ENCODE assay signal across 15 cellular contexts in genomic region chr22:24407278-24407665, GRCh38. TPM values are rescaled to one million over a fixed set of nuclear protein-coding genes. Genes with fewer than 3 reads are reported as not detected.
DNase-seq lines count a peak whose midpoint lies in the region; ATAC-seq, FAIRE-seq and TF ChIP-seq lines count a peak whose summit lies in the region.
"Had no signal": no experiment of that assay in that cellular context is flagged by ENCODE, and none has a peak within 500 bp of the region (broad histone marks: within the 10 kb centered on the region; RNA-seq: fewer than 3 reads in every experiment).

No MANE protein-coding gene starts in this region.

- BruUV-seq in K562 (replicated peaks; lab: Mats Ljungman, UMichigan), result no TSS peak

- H3K9me1 ChIP-seq in K562 (ENCODE audit: control insufficient read depth, insufficient read depth, low read length), result no peaks in the 10 kb centered on the region

- no peak for TF ChIP-seq POLR2A in heart left ventricle (IDR thresholded peaks at IDR 0.05)
- TF ChIP-seq POLR2A in K562 (conservative IDR thresholded peaks at IDR 0.05), result no peak
- no peak for TF ChIP-seq POLR2A in upper lobe of left lung (IDR thresholded peaks at IDR 0.05)

- H2AFZ ChIP-seq in K562 (ENCODE audit: low read depth, low read length) (0 out of 2 replicates have a peak overlapping the region, but pooled peaks have one; percentile 66), mesenchymal stem cell (ENCODE audit: low read depth, low read length) (no peak overlapping the region)
- H2AFZ ChIP-seq: parathyroid adenoma had no signal

- TF ChIP-seq CTCF in heart left ventricle (IDR thresholded peaks at IDR 0.05) (no peak), K562 (IDR thresholded peaks at IDR 0.05 in 2 of 3, conservative IDR thresholded peaks at IDR 0.05 in 1 of 3; ENCODE audit: insufficient read depth in 2 of 3, low read depth in 1 of 3, low read length in 3 of 3) (no peak), upper lobe of left lung (IDR thresholded peaks at IDR 0.05) (no peak)

- H2AK5ac ChIP-seq in mesenchymal stem cell (ENCODE audit: low read length, severe bottlenecking), result no peak overlapping the region

- H3K27me3 ChIP-seq in heart left ventricle (no peaks in the 10 kb centered on the region), K562 (ENCODE audit: control insufficient read depth in 2 of 2, insufficient read depth in 2 of 2, low read length in 2 of 2) (no peaks in the 10 kb centered on the region), mesenchymal stem cell (ENCODE audit: control insufficient read depth in 1 of 2, insufficient read depth in 1 of 2, low read length in 2 of 2) (no peaks in the 10 kb centered on the region), upper lobe of left lung (no peaks in the 10 kb centered on the region)

- peak overlapping the region in 8 of 12 donors; percentile 11 to 65 (median 32) for H3K27ac ChIP-seq in heart left ventricle
- no peak overlapping the region for H3K27ac ChIP-seq in K562 (ENCODE audit: extremely low read depth, low read depth, low read length)
- peak overlapping the region; percentile 13 for H3K27ac ChIP-seq in mesenchymal stem cell (ENCODE audit: low read length, poor library complexity, severe bottlenecking)
- peak overlapping the region in 3 of 4 donors; percentile 15 to 58 (median 41) for H3K27ac ChIP-seq in upper lobe of left lung
- H3K27ac ChIP-seq: coronary artery, parathyroid adenoma had no signal

- no peak overlapping the region for H2BK15ac ChIP-seq in mesenchymal stem cell (ENCODE audit: low read depth, poor library complexity, severe bottlenecking)

- TF ChIP-seq EP300 in K562 (IDR thresholded peaks at IDR 0.05; ENCODE audit: low read length) (no peak), upper lobe of left lung (IDR thresholded peaks at IDR 0.05) (no peak)

- peaks cover 0 to 66% (median 53%) of the 10 kb centered on the region in 12 donors for H3K4me1 ChIP-seq in heart left ventricle
- H3K4me1 ChIP-seq in K562 (replicated peaks in 1 of 2; ENCODE audit: control insufficient read depth in 2 of 2, insufficient read depth in 2 of 2, low read length in 2 of 2), result peaks cover 10 to 16% of the 10 kb centered on the region in 2 experiments; a peak in 4 of 5 replicates
- H3K4me1 ChIP-seq in mesenchymal stem cell (ENCODE audit: control insufficient read depth, insufficient read depth, low read depth, low read length), result peaks cover 41% of the 10 kb centered on the region
- peaks cover 30 to 53% (median 43%) of the 10 kb centered on the region in 4 donors for H3K4me1 ChIP-seq in upper lobe of left lung

- H3K23ac ChIP-seq in mesenchymal stem cell (ENCODE audit: low read length in 2 of 2), result no peak overlapping the region

- peak overlapping the region; percentile 73 for H4K8ac ChIP-seq in mesenchymal stem cell (ENCODE audit: low read length)

- H3K14ac ChIP-seq in mesenchymal stem cell (ENCODE audit: low read length in 2 of 2), result peak overlapping the region in 1 of 2 experiments; percentile 63

- H3K4me2 ChIP-seq in K562 (ENCODE audit: insufficient read depth, low read length) (0 out of 2 replicates have a peak overlapping the region, but pooled peaks have one; percentile 18), mesenchymal stem cell (ENCODE audit: low read length, poor library complexity, severe bottlenecking) (peak overlapping the region; percentile 25)

- H2BK5ac ChIP-seq in mesenchymal stem cell (ENCODE audit: low read depth, low read length, poor library complexity, severe bottlenecking), result no peak overlapping the region

- H3K9me3 ChIP-seq in heart left ventricle (no peaks in the 10 kb centered on the region), K562 (replicated peaks; ENCODE audit: control insufficient read depth, insufficient read depth, low read depth, low read length) (no peaks in the 10 kb centered on the region), mesenchymal stem cell (ENCODE audit: control insufficient read depth, low read length) (no peaks in the 10 kb centered on the region), upper lobe of left lung (no peaks in the 10 kb centered on the region)

- CTCF ChIA-PET in K562 (lab: Yijun Ruan, JAX; ENCODE audit: low intra/inter-chr PET ratio), result no interaction called here

- DNase-seq in heart left ventricle (peak in 2 of 5 donors; percentile 41 to 63), cardiac septum (ENCODE audit: low spot score) (no peak), K562 (ENCODE audit: extremely low read depth in 1 of 4, low spot score in 3 of 4) (no peak), mesenchymal stem cell (peak; percentile 46), upper lobe of left lung (no peak), NCI-H2081 (lab: John Stamatoyannopoulos, UW) (no peak), NCI-H128 (lab: John Stamatoyannopoulos, UW; ENCODE audit: unreplicated experiment) (no peak)
- DNase-seq: MM.1S; NCI-H345; stimulated activated CD4-positive, alpha-beta T cell treated with anti-CD3 and anti-CD28 coated beads, Interleukin-1b, Interleukin-23, amount 100 ng/mL, for 48 hours; stimulated activated naive CD4-positive, alpha-beta T cell treated with Interleukin-2 at 50 U/mL for 16 hours had no signal

- peak in 2 of 4 donors; percentile 29 to 38 for ATAC-seq in heart left ventricle
- no peak; the same call in 2 of the 3 replicates for ATAC-seq in K562
- ATAC-seq in upper lobe of left lung (ENCODE audit: low FRiP score in 2 of 2), result no peak
- no peak for ATAC-seq in GM21447 (IDR thresholded peaks at IDR 0.05; ENCODE audit: unreplicated experiment)
- ATAC-seq: Panc1 had no signal

- no peaks in the 10 kb centered on the region for H3K79me2 ChIP-seq in K562 (ENCODE audit: control insufficient read depth, insufficient read depth, low read length)
- H3K79me2 ChIP-seq: parathyroid adenoma had no signal

- intact Hi-C loops in heart left ventricle (cut with DNase I), result loop anchor here in 1 of 10 donors (10.0 kb wide), 1 partner anchor 72 kb away; no protein-coding TSS in a partner anchor
- intact Hi-C loops in cardiac septum (cut with DNase I), result loop anchor here (5.0 kb wide), 1 partner anchor 50 kb away; no protein-coding TSS in a partner anchor
- intact Hi-C loops in K562 (cut with micrococcal nuclease), result no loop called here

- no peaks in the 10 kb centered on the region; the same call in 1 of the 2 replicates for H4K20me1 ChIP-seq in K562 (replicated peaks; ENCODE audit: control insufficient read depth, insufficient read depth, low read length)

- H3K4ac ChIP-seq in mesenchymal stem cell (ENCODE audit: low read depth in 1 of 2, low read length in 2 of 2), result peak overlapping the region in 1 of 2 experiments; percentile 54

- no peak overlapping the region for H4K91ac ChIP-seq in mesenchymal stem cell (ENCODE audit: low read length)

- H3K4me3 ChIP-seq in heart left ventricle, result no peak overlapping the region
- no peak overlapping the region for H3K4me3 ChIP-seq in K562
- no peak overlapping the region for H3K4me3 ChIP-seq in mesenchymal stem cell (ENCODE audit: insufficient read depth in 1 of 2, low read depth in 1 of 2, low read length in 2 of 2)
- H3K4me3 ChIP-seq in upper lobe of left lung, result no peak overlapping the region
- H3K4me3 ChIP-seq: coronary artery had no signal

- H3K36me3 ChIP-seq in heart left ventricle, result peaks cover 0 to 29% (median 9%) of the 10 kb centered on the region in 9 donors
- H3K36me3 ChIP-seq in K562 (ENCODE audit: control insufficient read depth, insufficient read depth, low read length), result peaks cover 17% of the 10 kb centered on the region; the same call in 1 of the 3 replicates
- peaks cover 48 to 54% of the 10 kb centered on the region in 2 experiments for H3K36me3 ChIP-seq in mesenchymal stem cell (ENCODE audit: control insufficient read depth in 1 of 2, insufficient read depth in 2 of 2, low read depth in 1 of 2, low read length in 2 of 2)
- H3K36me3 ChIP-seq in upper lobe of left lung, result peaks cover 0 to 23% (median 13%) of the 10 kb centered on the region in 4 donors

- POLR2A ChIA-PET in K562 (lab: Yijun Ruan, JAX), result interaction anchor here (0.6 to 1.2 kb wide), 3 partner anchors 11 to 49 kb away, joined by 3 to 4 read pairs (median 3); no protein-coding TSS in a partner anchor

- H3K18ac ChIP-seq in mesenchymal stem cell (ENCODE audit: low read depth in 1 of 2, low read length in 2 of 2), result peak overlapping the region; percentile 81 to 92

- peak overlapping the region in 1 of 2 experiments; percentile 53; a peak in 2 of 4 replicates for H3K9ac ChIP-seq in K562 (ENCODE audit: insufficient read depth in 1 of 2, low read depth in 2 of 2, low read length in 2 of 2)
- H3K9ac ChIP-seq in mesenchymal stem cell (ENCODE audit: low read length), result no peak overlapping the region
- H3K9ac ChIP-seq: parathyroid adenoma had no signal

- no peak for TF ChIP-seq RAD21 in K562 (CRISPR knock-in tag; conservative IDR thresholded peaks at IDR 0.05 in 1 of 2, IDR thresholded peaks at IDR 0.05 in 1 of 2)

- in situ Hi-C loops in K562 (cut with MboI), result no loop called here

- 42 to 49% (median 46%) methylated on average over 8 to 15 of the region's 15 CpGs for WGBS in heart left ventricle, 4 donors
- 35% methylated on average over 12 of the region's 15 CpGs for WGBS in K562 (ENCODE audit: insufficient coverage, low coverage, missing lambda C conversion rate)
- 17% methylated on average over 15 of the region's 15 CpGs for WGBS in mesenchymal stem cell
- 32 to 34% methylated on average over 10 to 15 of the region's 15 CpGs for WGBS in upper lobe of left lung, 2 donors

- peaks cover 43% of the 10 kb centered on the region for H3K79me1 ChIP-seq in mesenchymal stem cell (replicated peaks; ENCODE audit: low read length, poor library complexity, severe bottlenecking)

- H2BK12ac ChIP-seq in mesenchymal stem cell (ENCODE audit: low read length in 2 of 2), result peak overlapping the region in 1 of 2 experiments; percentile 79

- FAIRE-seq in K562 (lab: Jason Lieb, UNC), result no peak

- H2BK120ac ChIP-seq in mesenchymal stem cell (ENCODE audit: low read depth, low read length), result peak overlapping the region; percentile 56

RNA-seq across cellular contexts. Expression of gene ADORA2A, which starts 20.1 kb away (rescaled TPM):
- total RNA-seq in heart left ventricle (10 to 100 TPM in 1 of 9 donors, 1 to 10 TPM in 8; 1.5 to 12.1 (median 4.5) TPM), cardiac septum (5.3 TPM), K562 (2014; rRNA removed) (0.61 and 2.1 TPM in 2 replicates), K562 (2014; rRNA removed; fragmentation: Illumina TruSeq; extraction: Trizol) (0.15 and 0.29 TPM in 2 replicates), K562 (2015; rRNA removed; fragmentation: Illumina TruSeq; extraction: Trizol) (0.53 and 0.80 TPM in 2 replicates), K562 (2021) (0.66 and 0.98 TPM in 2 replicates), upper lobe of left lung (10 to 100 TPM in 2 of 6 donors, 1 to 10 TPM in 4; 7.3 to 20.9 (median 8.8) TPM)
- polyA plus RNA-seq in heart left ventricle (1 to 10 TPM; 3.9 to 5.5 TPM), K562 (2011; rRNA removed) (0.49 and 1.2 TPM in 2 replicates), K562 (2014; fragmentation: Illumina TruSeq; extraction: Trizol) (0.58 and 0.65 TPM in 2 replicates), K562 (2014; fragmentation: Nextera tagmentation; extraction: Ambion mirVana) (not detected), K562 (2014; rRNA removed) (0.54 and 1.2 TPM in 2 replicates)
- total RNA-seq in K562 (2011; cell fraction: chromatin; rRNA removed; ENCODE audit: low replicate concordance), result 4.8 and 9.2 TPM in 2 replicates
- 3.6 and 5.2 TPM in 2 replicates for total RNA-seq in K562 (2011; cell fraction: nucleolus; rRNA removed)
- total RNA-seq in K562 (2011; cell fraction: nucleoplasm; rRNA removed), result 5.9 and 6.1 TPM in 2 replicates
- 2.1 and 2.8 TPM in 2 replicates for polyA plus RNA-seq in K562 (2011; cell fraction: cytosol; rRNA removed)
- 3.2 and 3.4 TPM in 2 replicates for polyA plus RNA-seq in K562 (2011; cell fraction: nucleus; rRNA removed)
- polyA plus RNA-seq in K562 (2012), result 0.90 and 2.1 TPM in 2 replicates
- polyA minus RNA-seq in K562 (2011; rRNA and poly(A)+ RNA removed), result 1.3 and 2.9 TPM in 2 replicates
- 2.2 TPM in 1 of 2 replicates, not detected in the other for polyA minus RNA-seq in K562 (2011; cell fraction: cytosol; rRNA and poly(A)+ RNA removed)
- polyA minus RNA-seq in K562 (2011; cell fraction: nucleus; rRNA and poly(A)+ RNA removed), result 1.5 and 3.7 TPM in 2 replicates
- 1.0 TPM for polyA plus RNA-seq in mesenchymal stem cell (2013, experiment 1 of 2)
- 1.1 TPM for polyA plus RNA-seq in mesenchymal stem cell (2013, experiment 2 of 2)
